Comparison of ENCODE assay signal across 1 cellular context in genomic region chr6:37242042-37242428, GRCh38.
TF ChIP-seq lines count a peak whose summit lies in the region.

No MANE protein-coding gene starts in this region.

TF ChIP-seq in endothelial cell of umbilical vein, 7 proteins besides CTCF, POLR2A, EP300 and RAD21:
- no peak for TF ChIP-seq FOS (IDR thresholded peaks at IDR 0.05; ENCODE audit: borderline replicate concordance, insufficient read depth, low read length)
- no peak for TF ChIP-seq MAX (IDR thresholded peaks at IDR 0.05; ENCODE audit: insufficient read depth, insufficient read length)
- no peak for TF ChIP-seq MYC (IDR thresholded peaks at IDR 0.05; ENCODE audit: low read depth, low read length)
- no peak for TF ChIP-seq JUN (IDR thresholded peaks at IDR 0.05; ENCODE audit: borderline replicate concordance, insufficient read depth, insufficient read length, low read depth)
- no peak for TF ChIP-seq POLR2AphosphoS5 (IDR thresholded peaks at IDR 0.05; ENCODE audit: insufficient read depth, low read depth, low read length)
